ENCODE assay signal across 8 cellular contexts in genomic region chr5:154405078-154405792, GRCh38. TPM values are rescaled to one million over a fixed set of nuclear protein-coding genes. Genes with fewer than 3 reads are reported as not detected.
DNase-seq lines count a peak whose midpoint lies in the region; ATAC-seq and TF ChIP-seq lines count a peak whose summit lies in the region.

No MANE protein-coding gene starts in this region.

- H3K9me3 Mint-ChIP-seq in natural killer cell treated with Interleukin-12 subunit alpha and Interleukin-12 subunit beta and Interleukin-15 and Interleukin-18, amount 100 ng/mL, for 72 hours: no peaks in the 10 kb centered on the region
- H3K9me3 Mint-ChIP-seq in stimulated activated naive B cell treated with anti-CD40 and anti-IgM and Interleukin-4, amounts not matched to agents 10 μg/mL and 1 μg/mL and 100 μg/mL, for 72 hours: no peaks in the 10 kb centered on the region

- H3K4me3 ChIP-seq in HUES48 (ENCODE audit: low read depth, low read length) (peak overlapping the region; percentile 53), fibroblast of mammary gland (ENCODE audit: control insufficient read depth, low read depth, low read length) (peak overlapping the region; percentile 34)

- no peak overlapping the region for H3K9ac ChIP-seq in HUES48 (ENCODE audit: low read depth, low read length)

- H3K36me3 ChIP-seq in HUES48 (ENCODE audit: control insufficient read depth, insufficient read depth, low read length): no peaks in the 10 kb centered on the region

- no peaks in the 10 kb centered on the region for H3K27me3 ChIP-seq in HUES48 (ENCODE audit: control insufficient read depth, insufficient read depth, low read length)

- no peaks in the 10 kb centered on the region for H3K9me3 ChIP-seq in HUES48 (ENCODE audit: control insufficient read depth, insufficient read depth, low read length)

- H3K27ac ChIP-seq in HUES48 (ENCODE audit: low read depth, low read length): no peak overlapping the region

- H3K4me3 Mint-ChIP-seq in natural killer cell treated with Interleukin-12 subunit alpha and Interleukin-12 subunit beta and Interleukin-15 and Interleukin-18, amount 100 ng/mL, for 72 hours: peak overlapping the region; percentile 54
- peak overlapping the region; percentile 76 to 83 for H3K4me3 Mint-ChIP-seq in stimulated activated naive B cell treated with anti-CD40 and anti-IgM and Interleukin-4, amounts not matched to agents 10 μg/mL and 1 μg/mL and 100 μg/mL, for 72 hours

- H3K36me3 Mint-ChIP-seq in natural killer cell treated with Interleukin-12 subunit alpha and Interleukin-12 subunit beta and Interleukin-15 and Interleukin-18, amount 100 ng/mL, for 72 hours: no peaks in the 10 kb centered on the region
- H3K36me3 Mint-ChIP-seq in stimulated activated naive B cell treated with anti-CD40 and anti-IgM and Interleukin-4, amounts not matched to agents 10 μg/mL and 1 μg/mL and 100 μg/mL, for 72 hours: peaks cover 3 to 19% of the 10 kb centered on the region in 2 donors

- no peak overlapping the region for H3K27ac Mint-ChIP-seq in natural killer cell treated with Interleukin-12 subunit alpha and Interleukin-12 subunit beta and Interleukin-15 and Interleukin-18, amount 100 ng/mL, for 72 hours
- H3K27ac Mint-ChIP-seq in stimulated activated naive B cell treated with anti-CD40 and anti-IgM and Interleukin-4, amounts not matched to agents 10 μg/mL and 1 μg/mL and 100 μg/mL, for 72 hours: peak overlapping the region; percentile 48

- peaks cover 6% of the 10 kb centered on the region; the same call in 1 of the 2 replicates for H3K4me1 ChIP-seq in HUES48 (ENCODE audit: control insufficient read depth, insufficient read depth, low read length)

- H3K4me1 Mint-ChIP-seq in natural killer cell treated with Interleukin-12 subunit alpha and Interleukin-12 subunit beta and Interleukin-15 and Interleukin-18, amount 100 ng/mL, for 72 hours (ENCODE audit: low read depth in 2 of 2): peaks cover 0 to 6% of the 10 kb centered on the region in 2 donors
- peaks cover 7 to 16% of the 10 kb centered on the region in 2 donors for H3K4me1 Mint-ChIP-seq in stimulated activated naive B cell treated with anti-CD40 and anti-IgM and Interleukin-4, amounts not matched to agents 10 μg/mL and 1 μg/mL and 100 μg/mL, for 72 hours

- DNase-seq in DMS114 treated with DMSO at 0.1 percent for 48 hours (lab: John Stamatoyannopoulos, UW; ENCODE audit: unreplicated experiment) (peak; percentile 59), OCI-M2 (lab: John Stamatoyannopoulos, UW; ENCODE audit: unreplicated experiment) (peak; percentile 25), fibroblast of mammary gland (ENCODE audit: low read depth) (peak; percentile 70)
- DNase-seq in activated T-cell treated with anti-CD3 and anti-CD28 coated beads, Interleukin-2, amount 50 U/mL, for 48 hours: peak; percentile 82 to 86
- DNase-seq in natural killer cell treated with Interleukin-12 subunit alpha and Interleukin-12 subunit beta and Interleukin-15 and Interleukin-18, amount 100 ng/mL, for 72 hours (ENCODE audit: low spot score): peak; percentile 78
- peak; percentile 66 for DNase-seq in stimulated activated naive B cell treated with anti-CD40 and anti-IgM and Interleukin-4, amounts not matched to agents 10 μg/mL and 1 μg/mL and 100 μg/mL, for 72 hours

- peak; percentile 97 for ATAC-seq in GM21515 (IDR thresholded peaks at IDR 0.05; ENCODE audit: unreplicated experiment)
- peak; percentile 91 to 93 for ATAC-seq in natural killer cell treated with Interleukin-12 subunit alpha and Interleukin-12 subunit beta and Interleukin-15 and Interleukin-18, amount 100 ng/mL, for 72 hours
- ATAC-seq in stimulated activated naive B cell treated with anti-CD40 and anti-IgM and Interleukin-4, amounts not matched to agents 10 μg/mL and 1 μg/mL and 100 μg/mL, for 72 hours (replicated peaks): peak; percentile 97

- TF ChIP-seq CTCF in fibroblast of mammary gland (conservative IDR thresholded peaks at IDR 0.05; ENCODE audit: control insufficient read depth, insufficient read depth, low read depth, low read length): peak; percentile 72

- H3K27me3 Mint-ChIP-seq in natural killer cell treated with Interleukin-12 subunit alpha and Interleukin-12 subunit beta and Interleukin-15 and Interleukin-18, amount 100 ng/mL, for 72 hours: no peaks in the 10 kb centered on the region
- no peaks in the 10 kb centered on the region for H3K27me3 Mint-ChIP-seq in stimulated activated naive B cell treated with anti-CD40 and anti-IgM and Interleukin-4, amounts not matched to agents 10 μg/mL and 1 μg/mL and 100 μg/mL, for 72 hours

RNA-seq across cellular contexts. Expression of gene SAP30L, which starts 40.6 kb away (rescaled TPM):
- 10 to 100 TPM; 20.4 to 32.8 TPM for total RNA-seq in natural killer cell treated with Interleukin-12 subunit alpha and Interleukin-12 subunit beta and Interleukin-15 and Interleukin-18, amount 100 ng/mL, for 72 hours

Comparison
In these comparisons a context has a peak if more than half of its experiments do, and no peak if none do; other contexts are left out.
1. DNase-seq: peak in every context shown above with its lines; median percentile 84 in activated T-cell treated with anti-CD3 and anti-CD28 coated beads, Interleukin-2, amount 50 U/mL, for 48 hours; 78 in natural killer cell treated with Interleukin-12 subunit alpha and Interleukin-12 subunit beta and Interleukin-15 and Interleukin-18, amount 100 ng/mL, for 72 hours; 70 in fibroblast of mammary gland; 66 in stimulated activated naive B cell treated with anti-CD40 and anti-IgM and Interleukin-4, amounts not matched to agents 10 μg/mL and 1 μg/mL and 100 μg/mL, for 72 hours; 59 in DMS114 treated with DMSO at 0.1 percent for 48 hours; 25 in OCI-M2.